31 cellular contexts compared by ENCODE assay signal in the genomic region with DNA sequence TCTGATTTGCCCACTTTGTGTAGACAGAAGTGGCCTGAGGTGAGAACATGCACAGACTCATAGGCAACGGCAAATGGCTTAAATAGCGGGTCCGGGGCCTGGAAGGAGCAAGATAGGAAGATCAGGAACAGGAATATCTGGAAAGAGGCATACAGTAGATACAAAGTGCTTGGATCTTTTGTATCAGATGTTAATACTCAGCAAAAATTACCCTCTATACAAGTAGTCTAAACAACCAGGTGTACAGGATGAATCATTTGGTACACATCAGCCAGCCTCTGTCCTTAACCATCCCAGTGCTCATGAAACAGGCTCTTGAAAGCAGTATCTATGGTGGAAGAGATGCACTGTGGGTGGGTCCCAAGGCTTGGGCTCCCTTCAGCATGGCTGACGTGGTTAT.
"Had no signal": no experiment of that assay in that cellular context is flagged by ENCODE, and none has a peak within 500 bp of the region (broad histone marks: within the 10 kb centered on the region; RNA-seq: fewer than 3 reads in every experiment).

No MANE protein-coding gene starts in this region.

- H3K27me3 ChIP-seq: brain microvascular endothelial cell had no signal

- FAIRE-seq: astrocyte, colon had no signal

- H3K9me3 ChIP-seq: gastrocnemius medialis had no signal

- DNase-seq: activated B cell treated with CpG ODN at 0.5 μM for 24 hours; activated CD4-positive, alpha-beta T cell treated with anti-CD3 and anti-CD28 coated beads for 48 hours; activated CD4-positive, alpha-beta T cell treated with anti-CD3 and anti-CD28 coated beads, Interleukin-2, amount 50 U/mL, for 1 hour; activated CD4-positive, alpha-beta T cell treated with anti-CD3 and anti-CD28 coated beads, Interleukin-2, amount 50 U/mL, for 48 hours; activated CD8-positive, alpha-beta memory T cell treated with anti-CD3 and anti-CD28 coated beads for 24 hours; activated CD8-positive, alpha-beta T cell treated with anti-CD3 and anti-CD28 coated beads for 36 hours; activated effector memory CD4-positive, alpha-beta T cell treated with Interleukin-2 at 50 U/mL for 16 hours; activated gamma-delta T cell treated with Interleukin-2 at 50 U/mL for 16 hours; activated naive CD4-positive, alpha-beta T cell treated with anti-CD3 and anti-CD28 coated beads, Interleukin-2, amount 50 U/mL, for 16 hours; activated naive CD4-positive, alpha-beta T cell treated with Interleukin-2 at 50 U/mL for 16 hours; activated T-cell treated with anti-CD3 and anti-CD28 coated beads, Interleukin-2, amount 50 U/mL, for 4 hours; amniotic stem cell; anterior cingulate cortex; brain microvascular endothelial cell; caudate nucleus; cortex of kidney; dermis blood vessel endothelial cell; effector CD4-positive, alpha-beta T cell; effector memory CD8-positive, alpha-beta T cell; erythroblast; foreskin keratinocyte; gastrocnemius medialis; glutamatergic neuron; heart left ventricle; T1000; WERI-Rb-1 had no signal

- H3K36me3 ChIP-seq: brain microvascular endothelial cell, esophagus muscularis mucosa, gastrocnemius medialis, heart left ventricle, WERI-Rb-1 had no signal

- H3K4me1 ChIP-seq: esophagus muscularis mucosa, foreskin keratinocyte, gastrocnemius medialis, heart left ventricle had no signal

- H3K27ac ChIP-seq: brain microvascular endothelial cell, esophagus muscularis mucosa, foreskin keratinocyte, gastrocnemius medialis, heart left ventricle, WERI-Rb-1 had no signal

- H3K4me3 ChIP-seq: esophagus muscularis mucosa, gastrocnemius medialis, heart left ventricle had no signal

- ATAC-seq: activated CD4-positive, CD25-positive, alpha-beta regulatory T cell treated with anti-CD3 and anti-CD28 coated beads, Interleukin-2, amount 50 U/mL, for 24 hours; activated CD8-positive, alpha-beta T cell treated with anti-CD3 and anti-CD28 coated beads for 36 hours; activated T-cell treated with anti-CD3 and anti-CD28 coated beads, Interleukin-2, amount 50 U/mL, for 4 hours; activated T-helper 17 cell treated with anti-CD3 and anti-CD28 coated beads, Interleukin-2, amount 50 U/mL, for 72 hours; effector memory CD8-positive, alpha-beta T cell; foreskin keratinocyte; gastrocnemius medialis had no signal
